In the genomic region with DNA sequence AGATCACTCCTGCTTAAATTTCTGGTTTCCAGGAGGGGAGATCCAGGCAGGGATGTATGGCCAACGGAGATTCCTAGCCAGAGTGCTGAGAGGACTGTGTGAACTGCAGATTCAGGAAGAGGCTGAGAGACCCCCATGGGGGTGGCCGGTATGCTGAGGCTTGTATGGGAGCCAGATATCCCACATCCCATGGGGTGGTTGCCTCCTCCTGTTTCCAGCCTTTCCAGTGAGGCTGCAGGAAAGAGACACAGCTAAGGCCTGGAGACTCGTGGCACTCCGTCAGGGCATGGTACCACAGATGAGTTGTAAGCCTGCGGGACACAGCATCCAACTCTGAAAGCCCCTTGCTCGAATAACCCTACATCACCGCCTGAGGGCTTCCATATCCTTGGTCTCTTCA, we compare ENCODE assay signal across 22 cellular contexts. TPM values are rescaled to one million over a fixed set of nuclear protein-coding genes. Genes with fewer than 3 reads are reported as not detected.
DNase-seq lines count a peak whose midpoint lies in the region; ATAC-seq and TF ChIP-seq lines count a peak whose summit lies in the region.
"Had no signal": no experiment of that assay in that cellular context is flagged by ENCODE, and none has a peak within 500 bp of the region (broad histone marks: within the 10 kb centered on the region; RNA-seq: fewer than 3 reads in every experiment).

No MANE protein-coding gene starts in this region.

- H3K4me1 Mint-ChIP-seq in GM23338 (peaks cover 10% of the 10 kb centered on the region), Caco-2 (ENCODE audit: low read depth, unreplicated experiment) (no peaks in the 10 kb centered on the region)
- H3K4me1 Mint-ChIP-seq: CD4-positive, alpha-beta memory T cell had no signal

- H3K79me2 ChIP-seq in GM23338 (replicated peaks; ENCODE audit: insufficient read depth) (no peaks in the 10 kb centered on the region), osteoblast (ENCODE audit: insufficient read depth, low read length) (no peaks in the 10 kb centered on the region)

- H3K27me3 ChIP-seq in GM23338 (ENCODE audit: insufficient read depth): peaks cover 96% of the 10 kb centered on the region
- H3K27me3 ChIP-seq in SJCRH30: no peaks in the 10 kb centered on the region
- peaks cover 83% of the 10 kb centered on the region for H3K27me3 ChIP-seq in osteoblast (ENCODE audit: insufficient read depth, low read length)
- H3K27me3 ChIP-seq in gastrocnemius medialis: no peaks in the 10 kb centered on the region
- H3K27me3 ChIP-seq in HAP-1 (ENCODE audit: low read depth): peaks cover 48% of the 10 kb centered on the region
- H3K27me3 ChIP-seq in Caco-2 (replicated peaks; ENCODE audit: control insufficient read depth, insufficient read depth, low read length): no peaks in the 10 kb centered on the region; the same call in 1 of the 2 replicates

- H3K36me3 ChIP-seq in GM23338 (ENCODE audit: insufficient read depth) (no peaks in the 10 kb centered on the region), SJCRH30 (peaks cover 32% of the 10 kb centered on the region), osteoblast (ENCODE audit: insufficient read depth, low read length) (no peaks in the 10 kb centered on the region), gastrocnemius medialis (no peaks in the 10 kb centered on the region), HAP-1 (replicated peaks) (no peaks in the 10 kb centered on the region), Caco-2 (ENCODE audit: control insufficient read depth, insufficient read depth, low read length) (no peaks in the 10 kb centered on the region)

- H3K27ac ChIP-seq in GM23338 (ENCODE audit: low read depth) (no peak overlapping the region), SJCRH30 (peak overlapping the region; percentile 92), osteoblast (ENCODE audit: low read depth, low read length) (no peak overlapping the region), gastrocnemius medialis (peak overlapping the region; percentile 93 to 99 (median 96))
- H3K27ac ChIP-seq: GM23248 had no signal

- no peaks in the 10 kb centered on the region for H3F3A ChIP-seq in GM23338 (replicated peaks; ENCODE audit: low read depth)

- POLR2A ChIA-PET in Caco-2 (lab: Charles Lee): no interaction called here

- H4K20me1 ChIP-seq in GM23338 (replicated peaks; ENCODE audit: insufficient read depth) (no peaks in the 10 kb centered on the region; the same call in 1 of the 2 replicates), osteoblast (ENCODE audit: insufficient read depth, low read length) (no peaks in the 10 kb centered on the region)

- H3K4me3 ChIP-seq in GM23338 (peak overlapping the region; percentile 70; the same call in 1 of the 2 replicates), SJCRH30 (peak overlapping the region; percentile 89), osteoblast (ENCODE audit: insufficient read depth, low read length) (no peak overlapping the region), gastrocnemius medialis (peak overlapping the region in 2 of 4 donors; percentile 61 to 69), HAP-1 (no peak overlapping the region), Caco-2 (ENCODE audit: low read depth, low read length) (no peak overlapping the region)
- H3K4me3 ChIP-seq: GM12878, GM23248 had no signal

- H3K9me3 Mint-ChIP-seq in GM23338: no peaks in the 10 kb centered on the region
- no peaks in the 10 kb centered on the region for H3K9me3 Mint-ChIP-seq in Caco-2 (ENCODE audit: unreplicated experiment)
- H3K9me3 Mint-ChIP-seq: HFFc6 had no signal

- H3K27me3 Mint-ChIP-seq in GM23338 (ENCODE audit: insufficient read depth, low read depth, poor library complexity): peaks cover 37% of the 10 kb centered on the region
- H3K27me3 Mint-ChIP-seq in Caco-2 (ENCODE audit: insufficient read depth, unreplicated experiment): peaks cover 3% of the 10 kb centered on the region

- H3K4me2 ChIP-seq in GM23338: no peak overlapping the region
- H3K4me2 ChIP-seq in osteoblast (ENCODE audit: insufficient read depth, low read length): no peak overlapping the region

- H3K9me2 ChIP-seq in GM23338 (ENCODE audit: insufficient read depth): no peaks in the 10 kb centered on the region

- H3K36me3 Mint-ChIP-seq in GM23338 (ENCODE audit: low read depth) (no peaks in the 10 kb centered on the region), Caco-2 (ENCODE audit: insufficient read depth, unreplicated experiment) (no peaks in the 10 kb centered on the region)
- H3K36me3 Mint-ChIP-seq: CD4-positive, alpha-beta memory T cell had no signal

- H3K4me1 ChIP-seq in GM23338 (ENCODE audit: insufficient read depth): peaks cover 7% of the 10 kb centered on the region; the same call in 1 of the 2 replicates
- H3K4me1 ChIP-seq in SJCRH30: peaks cover 55% of the 10 kb centered on the region
- H3K4me1 ChIP-seq in osteoblast (ENCODE audit: insufficient read depth, low read length): no peaks in the 10 kb centered on the region
- H3K4me1 ChIP-seq in gastrocnemius medialis: peaks cover 31 to 41% of the 10 kb centered on the region in 2 donors
- no peaks in the 10 kb centered on the region for H3K4me1 ChIP-seq in HAP-1
- H3K4me1 ChIP-seq in Caco-2: no peaks in the 10 kb centered on the region

- intact Hi-C loops in gastrocnemius medialis (cut with DNase I; ENCODE audit: low total_unique reads): loop anchor here (2.0 to 10.0 kb wide), 4 partner anchors 79 to 1113 kb away; no protein-coding TSS in a partner anchor
- intact Hi-C loops in Caco-2 (cut with micrococcal nuclease; ENCODE audit: unreplicated experiment): no loop called here

- CTCF ChIA-PET in Caco-2 (lab: Charles Lee): interaction anchor here (1.2 kb wide), 1 partner anchor 12 kb away, joined by 4 read pairs; no protein-coding TSS in a partner anchor

- H2AFZ ChIP-seq in GM23338: no peak overlapping the region
- no peak overlapping the region for H2AFZ ChIP-seq in osteoblast (ENCODE audit: low read length)
- H2AFZ ChIP-seq: GM23248 had no signal

- ATAC-seq in GM23338: no peak
- no peak for ATAC-seq in gastrocnemius medialis
- ATAC-seq: GM12878 had no signal

- H3K9me3 ChIP-seq in SJCRH30 (replicated peaks) (no peaks in the 10 kb centered on the region), osteoblast (ENCODE audit: low read depth, low read length) (no peaks in the 10 kb centered on the region), gastrocnemius medialis (no peaks in the 10 kb centered on the region), HAP-1 (no peaks in the 10 kb centered on the region), Caco-2 (no peaks in the 10 kb centered on the region)

- BruUV-seq in Caco-2 (replicated peaks; lab: Mats Ljungman, UMichigan): no TSS peak

- DNase-seq in GM23338 (ENCODE audit: low spot score) (no peak), SJCRH30 (peak in 1 of 2 experiments; percentile 52), osteoblast (ENCODE audit: insufficient read length, low spot score, missing footprints) (peak; percentile 39), gastrocnemius medialis (no peak), HAP-1 (ENCODE audit: low spot score in 2 of 2) (no peak), SKM-1 (lab: John Stamatoyannopoulos, UW; ENCODE audit: unreplicated experiment) (no peak), Caco-2 (no peak)
- DNase-seq: C1 segment of cervical spinal cord; CD4-positive, alpha-beta memory T cell; COR-L47; DMS 273 treated with DMSO at 0.1 percent for 48 hours; DMS79; EL; GDM1; GM23248; H9; HFFc6 had no signal

- H3K27ac Mint-ChIP-seq in GM23338: no peak overlapping the region
- H3K27ac Mint-ChIP-seq in Caco-2 (ENCODE audit: unreplicated experiment): no peak overlapping the region
- H3K27ac Mint-ChIP-seq: CD4-positive, alpha-beta memory T cell; H9; HFFc6 had no signal

- H3K4me3 Mint-ChIP-seq in GM23338 (0 out of 3 replicates have a peak overlapping the region, but pooled peaks have one; percentile 71), Caco-2 (ENCODE audit: unreplicated experiment) (no peak overlapping the region)
- H3K4me3 Mint-ChIP-seq: CD4-positive, alpha-beta memory T cell; HFFc6 had no signal

- in situ Hi-C loops in gastrocnemius medialis (cut with MboI; ENCODE audit: low sequenced_read_pairs in 4 of 4) (loop anchor here in 1 of 4 donors (25.0 kb wide), 1 partner anchor 331 kb away; a partner anchor contains a TSS), HAP-1 (cut with MboI; ENCODE audit: low sequenced_read_pairs) (no loop called here)

- TF ChIP-seq CTCF in GM23338 (conservative IDR thresholded peaks at IDR 0.05; ENCODE audit: low read depth in 2 of 2) (no peak), osteoblast (IDR thresholded peaks at IDR 0.05; ENCODE audit: extremely low read depth, low read depth, low read length) (no peak), gastrocnemius medialis (IDR thresholded peaks at IDR 0.05 in 4 of 5, conservative IDR thresholded peaks at IDR 0.05 in 1 of 5) (no peak), Caco-2 (IDR thresholded peaks at IDR 0.05; ENCODE audit: insufficient read depth in 1 of 2, low read depth in 1 of 2, low read length in 1 of 2, severe bottlenecking in 1 of 2, unreplicated experiment in 1 of 2) (no peak)

- TF ChIP-seq POLR2A in gastrocnemius medialis (IDR thresholded peaks at IDR 0.05): no peak

TF ChIP-seq in GM23338, 12 proteins besides CTCF, POLR2A, EP300 and RAD21 (continues in another document):
- no peak for TF ChIP-seq ZNF114 (CRISPR knock-in tag; IDR thresholded peaks at IDR 0.05)
- TF ChIP-seq ZNF331 (CRISPR knock-in tag; IDR thresholded peaks at IDR 0.05; ENCODE audit: low read depth): no peak
- TF ChIP-seq STAT1 (IDR thresholded peaks at IDR 0.05; ENCODE audit: unreplicated experiment): no peak
- no peak for TF ChIP-seq JUNB (IDR thresholded peaks at IDR 0.05; ENCODE audit: unreplicated experiment)
- TF ChIP-seq NANOG (IDR thresholded peaks at IDR 0.05; ENCODE audit: borderline replicate concordance): no peak

RNA-seq across cellular contexts. Expression of a gene that starts 1.4 kb away (rescaled TPM):
- total RNA-seq in GM23338 (2014; rRNA removed; shearing (Covaris generic)): not detected in 2 replicates
- polyA plus RNA-seq in GM23338 (2016; fragmentation: Nextera tagmentation; extraction: Ambion mirVana): not detected in 2 replicates
- total RNA-seq in SJCRH30 (2014; rRNA removed; shearing (Covaris generic)): 675 and 679 TPM in 2 replicates
- not detected in 2 replicates for total RNA-seq in osteoblast
- 10 to 100 TPM in 2 of 4 donors, 1 to 10 TPM in 2; 3.5 to 20.6 (median 10.4) TPM for total RNA-seq in gastrocnemius medialis
- total RNA-seq in Caco-2 (2022): not detected in 2 replicates
- total RNA-seq: A172; A673; CD4-positive, alpha-beta memory T cell; GM12878; GM23248; H4; H9; HFFc6 had no signal
- polyA plus RNA-seq: BJ; CD4-positive, alpha-beta memory T cell; GM12878; GM23248 had no signal

RNA-seq across cellular contexts. Expression of a gene that starts 16.6 kb away (rescaled TPM):
- total RNA-seq in GM23338 (2014; rRNA removed; shearing (Covaris generic)): not detected in 2 replicates
- polyA plus RNA-seq in GM23338 (2016; fragmentation: Nextera tagmentation; extraction: Ambion mirVana): 0.11 and 0.17 TPM in 2 replicates
- total RNA-seq in SJCRH30 (2014; rRNA removed; shearing (Covaris generic)): 5.2 and 6.7 TPM in 2 replicates
- total RNA-seq in osteoblast (under 0.01 TPM in 1 of 2 replicates, not detected in the other), gastrocnemius medialis (under 1 TPM; 0.03 to 0.53 (median 0.15) TPM), Caco-2 (2022) (0.07 TPM in 2 replicates)
- total RNA-seq: A172; CD4-positive, alpha-beta memory T cell; GM12878; GM23248; H4; HFFc6 had no signal
- polyA plus RNA-seq: BJ, GM23248 had no signal

Comparison
In these comparisons a context has a peak if more than half of its experiments do, and no peak if none do; other contexts are left out.
1. H3K27ac ChIP-seq: peak in SJCRH30 (single experiment) and gastrocnemius medialis (4 of 4); none in GM23338 (single experiment) and osteoblast (single experiment).
2. H3K4me3 ChIP-seq: peak in GM23338 (single experiment) and SJCRH30 (single experiment); none in osteoblast (single experiment), HAP-1 (single experiment) and Caco-2 (single experiment).
3. RNA of a gene that starts 1.4 kb away (total RNA-seq): 675 to 679 TPM in SJCRH30; 3.5 to 20.6 TPM in gastrocnemius medialis, not detected in GM23338, not detected in osteoblast and not detected in Caco-2; every median in the first group is over 10 times any median in the second.